Comparison of ENCODE assay signal across 9 cellular contexts in genomic region chr5:90709323-90710148, GRCh38.
DNase-seq lines count a peak whose midpoint lies in the region; ATAC-seq and TF ChIP-seq lines count a peak whose summit lies in the region.
"Had no signal": no experiment of that assay in that cellular context is flagged by ENCODE, and none has a peak within 500 bp of the region (broad histone marks: within the 10 kb centered on the region; RNA-seq: fewer than 3 reads in every experiment).

No MANE protein-coding gene starts in this region.

- H4K20me1 ChIP-seq in neural progenitor cell (ENCODE audit: low read depth): peaks cover under 1% of the 10 kb centered on the region

- no peak overlapping the region for H3K9ac ChIP-seq in neural progenitor cell

- no peak overlapping the region for H3K4me2 ChIP-seq in neural progenitor cell

- peaks cover 10% of the 10 kb centered on the region for H3F3A ChIP-seq in neural progenitor cell (ENCODE audit: low read depth)

- no peaks in the 10 kb centered on the region for H3K27me3 ChIP-seq in neural progenitor cell

- TF ChIP-seq CTCF in neural progenitor cell (IDR thresholded peaks at IDR 0.05): peak; percentile 86

- H3K79me2 ChIP-seq in neural progenitor cell (ENCODE audit: low read depth): no peaks in the 10 kb centered on the region

- no peak overlapping the region for H3K4me3 ChIP-seq in neural progenitor cell

- H3K27ac Mint-ChIP-seq in neural progenitor cell (no peak overlapping the region), immature natural killer cell (no peak overlapping the region)
- H3K27ac Mint-ChIP-seq: activated B cell treated with CpG ODN at 0.5 μM for 24 hours had no signal

- no peaks in the 10 kb centered on the region for H3K36me3 ChIP-seq in neural progenitor cell

- H3K9me3 Mint-ChIP-seq in neural progenitor cell: no peaks in the 10 kb centered on the region
- no peaks in the 10 kb centered on the region for H3K9me3 Mint-ChIP-seq in immature natural killer cell
- H3K9me3 Mint-ChIP-seq: activated B cell treated with CpG ODN at 0.5 μM for 24 hours had no signal

- H3K9me3 ChIP-seq in neural progenitor cell (ENCODE audit: low read depth): no peaks in the 10 kb centered on the region

- DNase-seq in Caki2 (ENCODE audit: low read depth): peak; percentile 26
- peak; percentile 6 for DNase-seq in RPMI7951 (ENCODE audit: low read depth)
- peak; percentile 15 to 55 for DNase-seq in erythroblast (lab: John Stamatoyannopoulos, UW)
- DNase-seq in neural progenitor cell (ENCODE audit: low spot score): peak; percentile 74
- no peak for DNase-seq in immature natural killer cell
- DNase-seq: activated B cell treated with CpG ODN at 0.5 μM for 24 hours had no signal

- H3K4me3 Mint-ChIP-seq in neural progenitor cell: no peak overlapping the region
- H3K4me3 Mint-ChIP-seq in immature natural killer cell: no peak overlapping the region
- H3K4me3 Mint-ChIP-seq: activated B cell treated with CpG ODN at 0.5 μM for 24 hours had no signal

- peaks cover 6% of the 10 kb centered on the region for H3K4me1 Mint-ChIP-seq in neural progenitor cell
- no peaks in the 10 kb centered on the region for H3K4me1 Mint-ChIP-seq in immature natural killer cell
- H3K4me1 Mint-ChIP-seq: activated B cell treated with CpG ODN at 0.5 μM for 24 hours had no signal

- ATAC-seq in GM18868 (IDR thresholded peaks at IDR 0.05; ENCODE audit: unreplicated experiment) (peak; percentile 92), HG03378 (IDR thresholded peaks at IDR 0.05; ENCODE audit: unreplicated experiment) (peak; percentile 71), GM19467 (IDR thresholded peaks at IDR 0.05; ENCODE audit: unreplicated experiment) (no peak)

- H3K27me3 Mint-ChIP-seq in neural progenitor cell (ENCODE audit: insufficient read depth, low read depth) (peaks cover 2% of the 10 kb centered on the region), immature natural killer cell (ENCODE audit: low read depth in 3 of 3) (no peaks in the 10 kb centered on the region)

- H3K36me3 Mint-ChIP-seq in neural progenitor cell (peaks cover 21% of the 10 kb centered on the region), immature natural killer cell (no peaks in the 10 kb centered on the region)

- in situ Hi-C loops in Caki2 (cut with HindIII; ENCODE audit: low pct_unique_long_range_greater_than_20kb, low sequenced_read_pairs): no loop called here

- H3K4me1 ChIP-seq in neural progenitor cell: no peaks in the 10 kb centered on the region

- no peak for TF ChIP-seq POLR2A in erythroblast (IDR thresholded peaks at IDR 0.05; ENCODE audit: low read length)

- no peak overlapping the region for H3K27ac ChIP-seq in neural progenitor cell

- H2AFZ ChIP-seq in neural progenitor cell (replicated peaks): no peak overlapping the region

Comparison
In these comparisons a context has a peak if more than half of its experiments do, and no peak if none do; other contexts are left out.
1. DNase-seq: peak in Caki2 (single experiment), RPMI7951 (single experiment), erythroblast (2 of 2) and neural progenitor cell (single experiment); none in immature natural killer cell (0 of 3).